ENCODE assay signal across 30 cellular contexts in the genomic region with DNA sequence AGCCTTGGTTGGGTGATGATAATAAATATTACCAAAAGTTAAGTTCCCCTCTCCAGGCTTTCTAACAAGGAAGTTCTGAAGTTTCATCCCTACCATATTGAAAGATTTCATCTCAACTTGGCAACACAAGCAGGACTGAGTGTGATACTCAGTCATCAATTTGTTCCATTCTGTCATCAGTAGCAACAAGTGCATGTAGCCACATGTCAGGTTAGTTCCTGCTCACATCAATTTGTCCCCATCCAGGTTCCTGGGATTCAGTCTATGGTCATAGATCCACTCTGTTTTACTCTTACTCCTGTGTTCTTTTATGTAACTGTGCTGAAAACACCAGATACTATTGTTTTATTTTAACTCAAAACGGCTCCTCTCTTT. TPM values are rescaled to one million over a fixed set of nuclear protein-coding genes. Genes with fewer than 3 reads are reported as not detected.
"Had no signal": no experiment of that assay in that cellular context is flagged by ENCODE, and none has a peak within 500 bp of the region (broad histone marks: within the 10 kb centered on the region; RNA-seq: fewer than 3 reads in every experiment).

No MANE protein-coding gene starts in this region.

- H3K4me1 ChIP-seq: left lung, prostate gland, tibial nerve, uterus had no signal

- DNase-seq: activated CD4-positive, alpha-beta T cell treated with anti-CD3 and anti-CD28 coated beads for 36 hours; activated CD4-positive, alpha-beta T cell treated with anti-CD3 and anti-CD28 coated beads, Interleukin-2, amount 50 U/mL, for 4 hours; activated CD8-positive, alpha-beta memory T cell treated with anti-CD3 and anti-CD28 coated beads for 24 hours; activated CD8-positive, alpha-beta memory T cell treated with anti-CD3 and anti-CD28 coated beads, Interleukin-2, amount 50 U/mL, for 48 hours; activated naive CD4-positive, alpha-beta T cell treated with Interleukin-2 at 50 U/mL for 16 hours; activated naive CD8-positive, alpha-beta T cell treated with anti-CD3 and anti-CD28 coated beads for 36 hours; activated T-cell treated with anti-CD3 and anti-CD28 coated beads, Interleukin-2, amount 50 U/mL, for 4 hours; amniotic stem cell; caudate nucleus; effector CD4-positive, alpha-beta T cell; foreskin melanocyte; glutamatergic neuron; immature natural killer cell; kidney glomerular epithelial cell; left lung; midbrain; ovary; stimulated activated CD4-positive, alpha-beta T cell treated with anti-CD3 and anti-CD28 coated beads, Interleukin-2, amount 100 ng/mL, for 24 hours; stomach; T-cell; uterus had no signal

- H3K9me3 ChIP-seq: left lung, ovary, prostate gland, stomach, suprapubic skin, tibial nerve, uterus had no signal

- H3K36me3 ChIP-seq: left lung, ovary, prostate gland, stomach, suprapubic skin, tibial nerve, uterus had no signal

- ATAC-seq: activated CD4-positive, alpha-beta T cell treated with anti-CD3 and anti-CD28 coated beads for 36 hours; activated T-cell treated with anti-CD3 and anti-CD28 coated beads, Interleukin-2, amount 50 U/mL, for 4 hours; left lung; natural killer cell treated with Interleukin-12 subunit alpha and Interleukin-12 subunit beta and Interleukin-15 and Interleukin-18, amount 100 ng/mL, for 72 hours; stimulated activated effector memory CD8-positive, alpha-beta T cell treated with anti-CD3 and anti-CD28 coated beads, Interleukin-12 subunit alpha, Interleukin-12 subunit beta, amount 100 ng/mL, for 72 hours; T-cell; WTC11 had no signal

- FAIRE-seq: endometrium had no signal

- H3K27me3 ChIP-seq: hepatocyte, ovary, suprapubic skin, uterus had no signal

- H3K27ac ChIP-seq: left lung, ovary, prostate gland, stomach, suprapubic skin, uterus had no signal

- H3K4me3 ChIP-seq: hepatocyte, left lung, ovary, prostate gland, stomach, suprapubic skin, tibial nerve, uterus had no signal

RNA-seq across cellular contexts. Expression of gene SMPX, which starts 22.2 kb away (rescaled TPM):
- total RNA-seq: activated CD4-positive, alpha-beta T cell treated with anti-CD3 and anti-CD28 coated beads for 36 hours; activated naive CD8-positive, alpha-beta T cell treated with anti-CD3 and anti-CD28 coated beads for 36 hours; activated T-cell treated with anti-CD3 and anti-CD28 coated beads, Interleukin-2, amount 50 U/mL, for 4 hours; left lung; lung microvascular endothelial cell; natural killer cell treated with Interleukin-12 subunit alpha and Interleukin-12 subunit beta and Interleukin-15 and Interleukin-18, amount 100 ng/mL, for 72 hours; suprapubic skin; T-cell; tibial nerve; WTC11 had no signal
- polyA plus RNA-seq: immature natural killer cell had no signal
